ENCODE assay signal across 8 cellular contexts in the genomic region with DNA sequence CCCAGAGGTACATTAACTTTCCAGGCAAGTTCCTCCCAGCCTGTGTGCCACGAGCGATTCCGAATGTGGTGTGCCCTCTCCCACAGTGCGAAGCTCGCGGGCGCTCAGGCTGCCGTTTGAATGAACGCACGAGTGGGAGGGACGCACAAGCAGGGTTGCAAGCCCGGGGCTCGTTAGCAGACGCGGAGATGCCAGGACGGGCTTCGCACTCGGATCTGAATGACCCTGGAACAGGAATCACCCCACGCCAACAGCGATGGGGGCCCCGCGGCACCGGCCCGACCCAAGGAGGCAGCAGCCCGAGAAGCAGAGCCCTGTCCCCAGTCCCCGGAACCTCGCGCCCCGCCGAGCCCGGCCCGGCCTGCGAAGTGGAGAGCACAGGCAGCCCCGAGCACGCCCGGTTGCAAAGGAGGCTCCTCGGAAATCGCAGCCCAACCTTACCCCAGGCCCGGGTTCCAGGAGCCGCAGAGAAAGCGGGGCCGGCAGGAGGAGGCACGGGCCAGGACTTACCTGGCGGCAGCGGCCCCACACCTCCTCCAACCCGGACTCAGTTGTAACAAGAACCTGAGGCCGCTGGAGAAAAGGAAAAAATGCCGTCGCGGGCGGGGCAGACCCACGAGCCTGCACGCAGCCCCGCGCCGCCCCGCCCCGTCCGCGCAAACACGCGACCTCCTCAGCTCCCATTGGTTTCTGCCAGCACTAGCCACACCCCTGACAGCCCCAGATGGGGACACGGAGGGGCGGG. TPM values are rescaled to one million over a fixed set of nuclear protein-coding genes. Genes with fewer than 3 reads are reported as not detected.
DNase-seq lines count a peak whose midpoint lies in the region; ATAC-seq lines count a peak whose summit lies in the region.

A gene with protein sequence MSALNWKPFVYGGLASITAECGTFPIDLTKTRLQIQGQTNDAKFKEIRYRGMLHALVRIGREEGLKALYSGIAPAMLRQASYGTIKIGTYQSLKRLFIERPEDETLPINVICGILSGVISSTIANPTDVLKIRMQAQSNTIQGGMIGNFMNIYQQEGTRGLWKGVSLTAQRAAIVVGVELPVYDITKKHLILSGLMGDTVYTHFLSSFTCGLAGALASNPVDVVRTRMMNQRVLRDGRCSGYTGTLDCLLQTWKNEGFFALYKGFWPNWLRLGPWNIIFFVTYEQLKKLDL (minus strand): TSS at position 584 of the 745 bp plus-strand sequence. CDS start 6,948 bp downstream, outside the sequence.

- peak; percentile 87 for ATAC-seq in GM21619 (IDR thresholded peaks at IDR 0.05; ENCODE audit: unreplicated experiment)
- ATAC-seq in naive B cell (ENCODE audit: low read depth in 2 of 2), result peak; percentile 91 to 92
- ATAC-seq in stimulated activated memory B cell treated with anti-CD40 and anti-IgM and Interleukin-4, amounts not matched to agents 10 μg/mL and 1 μg/mL and 100 μg/mL, for 72 hours, result peak; percentile 99

- H3K27me3 Mint-ChIP-seq in activated T-helper 1 cell treated with anti-CD3 and anti-CD28 coated beads, Interleukin-12 subunit alpha, Interleukin-12 subunit beta, Interleukin-2, Interleukin-4 antibody, amounts not matched to agents 30 ng/mL and 10 ng/mL and 1 ng/mL, durations not matched to agents 14 hours and 24 hours and 36 hours (ENCODE audit: insufficient read depth), result no peaks in the 10 kb centered on the region
- no peaks in the 10 kb centered on the region for H3K27me3 Mint-ChIP-seq in naive B cell
- H3K27me3 Mint-ChIP-seq in stimulated activated memory B cell treated with anti-CD40 and anti-IgM and Interleukin-4, amounts not matched to agents 10 μg/mL and 1 μg/mL and 100 μg/mL, for 72 hours, result no peaks in the 10 kb centered on the region

- in situ Hi-C loops in KBM-7 (cut with MboI; ENCODE audit: low pct_unique_long_range_greater_than_20kb, low sequenced_read_pairs), result no loop called here

- intact Hi-C loops in activated T-helper 1 cell treated with anti-CD3 and anti-CD28 coated beads, Interleukin-12 subunit alpha, Interleukin-12 subunit beta, Interleukin-2, Interleukin-4 antibody, amounts not matched to agents 30 ng/mL and 10 ng/mL and 1 ng/mL, durations not matched to agents 14 hours and 24 hours and 36 hours (cut with micrococcal nuclease), result loop anchor here (1.0 to 5.0 kb wide), 9 partner anchors 19 to 1276 kb away; a partner anchor contains a TSS

- H3K27ac Mint-ChIP-seq in activated T-helper 1 cell treated with anti-CD3 and anti-CD28 coated beads, Interleukin-12 subunit alpha, Interleukin-12 subunit beta, Interleukin-2, Interleukin-4 antibody, amounts not matched to agents 30 ng/mL and 10 ng/mL and 1 ng/mL, durations not matched to agents 14 hours and 24 hours and 36 hours, result peak within 1 kb of the TSS; percentile 92
- H3K27ac Mint-ChIP-seq in naive B cell, result peak within 1 kb of the TSS; percentile 98 to 100 (median 98)
- peak within 1 kb of the TSS; percentile 98 for H3K27ac Mint-ChIP-seq in stimulated activated memory B cell treated with anti-CD40 and anti-IgM and Interleukin-4, amounts not matched to agents 10 μg/mL and 1 μg/mL and 100 μg/mL, for 72 hours

- peaks cover 2% of the 10 kb centered on the region for H3K36me3 Mint-ChIP-seq in activated T-helper 1 cell treated with anti-CD3 and anti-CD28 coated beads, Interleukin-12 subunit alpha, Interleukin-12 subunit beta, Interleukin-2, Interleukin-4 antibody, amounts not matched to agents 30 ng/mL and 10 ng/mL and 1 ng/mL, durations not matched to agents 14 hours and 24 hours and 36 hours (ENCODE audit: low read depth)
- no peaks in the 10 kb centered on the region for H3K36me3 Mint-ChIP-seq in naive B cell
- H3K36me3 Mint-ChIP-seq in stimulated activated memory B cell treated with anti-CD40 and anti-IgM and Interleukin-4, amounts not matched to agents 10 μg/mL and 1 μg/mL and 100 μg/mL, for 72 hours, result no peaks in the 10 kb centered on the region

- peaks cover 18% of the 10 kb centered on the region for H3K4me1 Mint-ChIP-seq in activated T-helper 1 cell treated with anti-CD3 and anti-CD28 coated beads, Interleukin-12 subunit alpha, Interleukin-12 subunit beta, Interleukin-2, Interleukin-4 antibody, amounts not matched to agents 30 ng/mL and 10 ng/mL and 1 ng/mL, durations not matched to agents 14 hours and 24 hours and 36 hours (ENCODE audit: low read depth)
- peaks cover 18 to 29% (median 25%) of the 10 kb centered on the region in 3 donors for H3K4me1 Mint-ChIP-seq in naive B cell
- peaks cover 22% of the 10 kb centered on the region for H3K4me1 Mint-ChIP-seq in stimulated activated memory B cell treated with anti-CD40 and anti-IgM and Interleukin-4, amounts not matched to agents 10 μg/mL and 1 μg/mL and 100 μg/mL, for 72 hours

- no peaks in the 10 kb centered on the region for H3K9me3 Mint-ChIP-seq in activated T-helper 1 cell treated with anti-CD3 and anti-CD28 coated beads, Interleukin-12 subunit alpha, Interleukin-12 subunit beta, Interleukin-2, Interleukin-4 antibody, amounts not matched to agents 30 ng/mL and 10 ng/mL and 1 ng/mL, durations not matched to agents 14 hours and 24 hours and 36 hours
- no peaks in the 10 kb centered on the region for H3K9me3 Mint-ChIP-seq in naive B cell
- no peaks in the 10 kb centered on the region for H3K9me3 Mint-ChIP-seq in stimulated activated memory B cell treated with anti-CD40 and anti-IgM and Interleukin-4, amounts not matched to agents 10 μg/mL and 1 μg/mL and 100 μg/mL, for 72 hours

- DNase-seq in DMS53 (lab: John Stamatoyannopoulos, UW) (peak; percentile 95), KBM-7 (peak; percentile 96), RPMI7951 (ENCODE audit: low read depth) (peak; percentile 92), fibroblast of gingiva (ENCODE audit: low read depth) (peak; percentile 91), naive B cell (peak; percentile 89)
- peak; percentile 85 for DNase-seq in activated T-helper 1 cell treated with anti-CD3 and anti-CD28 coated beads, Interleukin-12 subunit alpha, Interleukin-12 subunit beta, Interleukin-2, Interleukin-4 antibody, amounts not matched to agents 30 ng/mL and 10 ng/mL and 1 ng/mL, durations not matched to agents 14 hours and 24 hours and 36 hours (ENCODE audit: low spot score)

- peak within 1 kb of the TSS; percentile 94 for H3K4me3 Mint-ChIP-seq in activated T-helper 1 cell treated with anti-CD3 and anti-CD28 coated beads, Interleukin-12 subunit alpha, Interleukin-12 subunit beta, Interleukin-2, Interleukin-4 antibody, amounts not matched to agents 30 ng/mL and 10 ng/mL and 1 ng/mL, durations not matched to agents 14 hours and 24 hours and 36 hours
- H3K4me3 Mint-ChIP-seq in naive B cell, result peak within 1 kb of the TSS; percentile 93 to 99 (median 98)
- peak within 1 kb of the TSS; percentile 86 for H3K4me3 Mint-ChIP-seq in stimulated activated memory B cell treated with anti-CD40 and anti-IgM and Interleukin-4, amounts not matched to agents 10 μg/mL and 1 μg/mL and 100 μg/mL, for 72 hours

RNA-seq across cellular contexts. Expression of the gene that starts here (rescaled TPM):
- total RNA-seq in RPMI7951 (2014; rRNA removed; shearing (Covaris generic)), result 5.6 and 6.5 TPM in 2 replicates
- 16.0 and 16.3 TPM in 2 replicates for total RNA-seq in activated T-helper 1 cell treated with anti-CD3 and anti-CD28 coated beads, Interleukin-12 subunit alpha, Interleukin-12 subunit beta, Interleukin-2, Interleukin-4 antibody, amounts not matched to agents 30 ng/mL and 10 ng/mL and 1 ng/mL, durations not matched to agents 14 hours and 24 hours and 36 hours
- polyA plus RNA-seq in naive B cell (ENCODE audit: low read depth in 6 of 6), result 1 to 10 TPM in 5 of 6 donors, not detected in 1; 2.5 to 4.0 (median 3.1) TPM

Comparison
In these comparisons a context has a peak if more than half of its experiments do, and no peak if none do; other contexts are left out.
1. Peak in every context shown above with its lines: DNase-seq and ATAC-seq.